In the genomic region with DNA sequence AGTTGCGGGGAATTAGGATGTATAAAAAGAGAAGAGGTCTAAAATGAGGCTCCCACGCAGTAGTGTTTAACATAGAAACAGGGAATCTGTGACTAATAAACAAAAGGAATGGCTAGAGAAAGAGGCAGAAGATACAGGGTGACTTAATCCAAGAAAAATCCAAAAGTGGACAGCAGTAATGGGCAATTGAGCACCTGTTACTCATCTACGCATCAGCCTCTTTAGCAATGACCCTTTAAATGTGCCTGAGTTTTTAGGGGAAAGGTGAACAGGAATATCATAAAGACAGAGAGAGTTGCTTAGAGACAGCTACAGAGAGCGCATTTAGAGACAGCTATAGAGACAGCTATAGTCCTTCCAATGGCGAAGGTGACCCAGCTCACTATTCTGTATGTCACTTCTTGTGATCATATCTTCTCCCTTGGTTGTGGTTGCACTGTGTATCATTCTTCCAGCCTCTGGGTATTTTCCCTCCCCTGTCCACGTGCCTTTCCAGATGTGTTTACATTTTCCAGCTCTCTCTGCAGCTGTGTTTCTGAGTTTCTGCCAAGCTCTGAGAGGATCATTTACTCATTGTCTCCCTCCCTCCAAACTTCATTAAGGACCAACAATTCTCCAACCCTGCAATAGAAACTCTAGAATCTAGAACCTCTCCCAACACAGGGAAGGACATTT, we compare ENCODE assay signal across 15 cellular contexts.
DNase-seq lines count a peak whose midpoint lies in the region; TF ChIP-seq lines count a peak whose summit lies in the region.
"Had no signal": no experiment of that assay in that cellular context is flagged by ENCODE, and none has a peak within 500 bp of the region (broad histone marks: within the 10 kb centered on the region; RNA-seq: fewer than 3 reads in every experiment).

No MANE protein-coding gene starts in this region.

- in situ Hi-C loops in GM23248 (cut with MboI), result no loop called here

- H3K4me3 Mint-ChIP-seq in activated naive CD4-positive, alpha-beta T cell treated with anti-CD3 and anti-CD28 coated beads, Interleukin-2, amount 10 ng/mL, durations not matched to agents 7 days and 5 days, result no peak overlapping the region
- H3K4me3 Mint-ChIP-seq: activated naive CD8-positive, alpha-beta T cell treated with anti-CD3 and anti-CD28 coated beads, Interleukin-2, amount 10 ng/mL, durations not matched to agents 7 days and 5 days; stimulated activated naive CD8-positive, alpha-beta T cell treated with anti-CD3 and anti-CD28 coated beads, Interleukin-15, Interleukin-2, amounts not matched to agents 100 ng/mL and 50 ng/mL, for 24 hours had no signal

- DNase-seq in GM23248 (peak; percentile 60), ascending aorta (ENCODE audit: low spot score in 2 of 2) (no peak), hepatic stellate cell (ENCODE audit: low spot score) (peak; percentile 34), C1 segment of cervical spinal cord (lab: John Stamatoyannopoulos, UW) (no peak), lower leg skin (ENCODE audit: low spot score in 2 of 2) (no peak)
- DNase-seq in activated naive CD4-positive, alpha-beta T cell treated with anti-CD3 and anti-CD28 coated beads, Interleukin-2, amount 10 ng/mL, durations not matched to agents 7 days and 5 days, result no peak
- DNase-seq: activated CD8-positive, alpha-beta memory T cell treated with anti-CD3 and anti-CD28 coated beads, Interleukin-2, amount 50 U/mL, for 4 hours; activated naive CD8-positive, alpha-beta T cell treated with anti-CD3 and anti-CD28 coated beads, Interleukin-2, amount 10 ng/mL, durations not matched to agents 7 days and 5 days; COR-L47; foreskin keratinocyte; NCI-H1048; NCI-H446; right lobe of liver had no signal

- H3K4me3 ChIP-seq in GM23248 (no peak overlapping the region), ascending aorta (no peak overlapping the region), stomach smooth muscle (ENCODE audit: low read length in 2 of 2) (no peak overlapping the region), lower leg skin (ENCODE audit: low read depth, poor library complexity, severe bottlenecking) (no peak overlapping the region)
- H3K4me3 ChIP-seq: right lobe of liver had no signal

- no peak for TF ChIP-seq POLR2A in lower leg skin (IDR thresholded peaks at IDR 0.05)

- H3K4me2 ChIP-seq in GM23248 (ENCODE audit: unreplicated experiment), result no peak overlapping the region

- 0 out of 2 replicates have a peak, but pooled peaks cover 4% of the 10 kb centered on the region for H3F3A ChIP-seq in GM23248 (ENCODE audit: insufficient read depth)

- H3K9ac ChIP-seq in GM23248 (no peak overlapping the region), stomach smooth muscle (ENCODE audit: low read length in 2 of 2) (no peak overlapping the region)

- H3K4me1 ChIP-seq in GM23248 (ENCODE audit: insufficient read depth), result peaks cover 21% of the 10 kb centered on the region; the same call in 1 of the 2 replicates
- peaks cover 0 to 34% of the 10 kb centered on the region in 2 donors for H3K4me1 ChIP-seq in ascending aorta
- H3K4me1 ChIP-seq in stomach smooth muscle (ENCODE audit: control insufficient read depth, insufficient read depth, low read length), result peaks cover 19% of the 10 kb centered on the region
- H3K4me1 ChIP-seq: foreskin keratinocyte, right lobe of liver had no signal

- no peak overlapping the region for H2AFZ ChIP-seq in GM23248

- H3K79me2 ChIP-seq in GM23248 (ENCODE audit: insufficient read depth), result no peaks in the 10 kb centered on the region

- H3K27ac ChIP-seq in GM23248 (no peak overlapping the region), ascending aorta (peak overlapping the region; percentile 81 to 91), stomach smooth muscle (ENCODE audit: low read length) (peak overlapping the region; percentile 56)
- H3K27ac ChIP-seq: foreskin keratinocyte, right lobe of liver had no signal

- H3K36me3 ChIP-seq in GM23248 (ENCODE audit: low read depth) (no peaks in the 10 kb centered on the region), ascending aorta (peaks cover 0 to 31% of the 10 kb centered on the region in 2 donors), stomach smooth muscle (ENCODE audit: control insufficient read depth in 2 of 2, insufficient read depth in 2 of 2, low read length in 2 of 2) (peaks cover 8 to 10% of the 10 kb centered on the region in 2 donors)
- H3K36me3 ChIP-seq: right lobe of liver had no signal

- intact Hi-C loops in ascending aorta (cut with DNase I), result loop anchor here (5.0 kb wide), 1 partner anchor 100 kb away; no protein-coding TSS in a partner anchor
- intact Hi-C loops in lower leg skin (cut with DNase I; ENCODE audit: low total_unique reads), result no loop called here

- no peaks in the 10 kb centered on the region for H3K36me3 Mint-ChIP-seq in activated naive CD4-positive, alpha-beta T cell treated with anti-CD3 and anti-CD28 coated beads, Interleukin-2, amount 10 ng/mL, durations not matched to agents 7 days and 5 days
- H3K36me3 Mint-ChIP-seq: activated naive CD8-positive, alpha-beta T cell treated with anti-CD3 and anti-CD28 coated beads, Interleukin-2, amount 10 ng/mL, durations not matched to agents 7 days and 5 days had no signal

- H3K9me3 Mint-ChIP-seq in activated naive CD4-positive, alpha-beta T cell treated with anti-CD3 and anti-CD28 coated beads, Interleukin-2, amount 10 ng/mL, durations not matched to agents 7 days and 5 days, result peaks cover 17% of the 10 kb centered on the region
- H3K9me3 Mint-ChIP-seq: activated naive CD8-positive, alpha-beta T cell treated with anti-CD3 and anti-CD28 coated beads, Interleukin-2, amount 10 ng/mL, durations not matched to agents 7 days and 5 days had no signal

- WGBS in GM23248 (ENCODE audit: low coverage in 1 of 2, low lambda C conversion rate in 2 of 2, missing lambda C conversion rate in 2 of 2), 2 experiments, result 33 to 34% methylated on average over 6 of the region's 6 CpGs
- 69 to 70% methylated on average over 6 of the region's 6 CpGs for WGBS in lower leg skin, 2 donors

- H3K9me2 ChIP-seq in GM23248 (ENCODE audit: insufficient read depth), result no peaks in the 10 kb centered on the region

- CTCF ChIA-PET in activated naive CD4-positive, alpha-beta T cell treated with anti-CD3 and anti-CD28 coated beads, Interleukin-2, amount 10 ng/mL, durations not matched to agents 7 days and 5 days (lab: Charles Lee), result interaction anchor here (1.2 kb wide), 1 partner anchor 17 kb away, joined by 3 read pairs; no protein-coding TSS in a partner anchor

- H3K27me3 Mint-ChIP-seq in activated naive CD4-positive, alpha-beta T cell treated with anti-CD3 and anti-CD28 coated beads, Interleukin-2, amount 10 ng/mL, durations not matched to agents 7 days and 5 days, result no peaks in the 10 kb centered on the region
- H3K27me3 Mint-ChIP-seq: activated naive CD8-positive, alpha-beta T cell treated with anti-CD3 and anti-CD28 coated beads, Interleukin-2, amount 10 ng/mL, durations not matched to agents 7 days and 5 days; stimulated activated naive CD8-positive, alpha-beta T cell treated with anti-CD3 and anti-CD28 coated beads, Interleukin-15, Interleukin-2, amounts not matched to agents 100 ng/mL and 50 ng/mL, for 24 hours had no signal

- H3K27me3 ChIP-seq in GM23248 (replicated peaks; ENCODE audit: insufficient read depth), result no peaks in the 10 kb centered on the region
- H3K27me3 ChIP-seq in ascending aorta, result no peaks in the 10 kb centered on the region
- no peaks in the 10 kb centered on the region for H3K27me3 ChIP-seq in stomach smooth muscle (ENCODE audit: control insufficient read depth in 1 of 2, insufficient read depth in 2 of 2, low read length in 2 of 2)
- H3K27me3 ChIP-seq: foreskin keratinocyte, right lobe of liver had no signal

- no peak overlapping the region for H3K27ac Mint-ChIP-seq in activated naive CD4-positive, alpha-beta T cell treated with anti-CD3 and anti-CD28 coated beads, Interleukin-2, amount 10 ng/mL, durations not matched to agents 7 days and 5 days
- H3K27ac Mint-ChIP-seq: activated naive CD8-positive, alpha-beta T cell treated with anti-CD3 and anti-CD28 coated beads, Interleukin-2, amount 10 ng/mL, durations not matched to agents 7 days and 5 days; stimulated activated naive CD8-positive, alpha-beta T cell treated with anti-CD3 and anti-CD28 coated beads, Interleukin-15, Interleukin-2, amounts not matched to agents 100 ng/mL and 50 ng/mL, for 24 hours had no signal

- TF ChIP-seq CTCF in ascending aorta (IDR thresholded peaks at IDR 0.05), result no peak
- TF ChIP-seq CTCF in lower leg skin (IDR thresholded peaks at IDR 0.05), result no peak

- H3K4me1 Mint-ChIP-seq in activated naive CD4-positive, alpha-beta T cell treated with anti-CD3 and anti-CD28 coated beads, Interleukin-2, amount 10 ng/mL, durations not matched to agents 7 days and 5 days, result no peaks in the 10 kb centered on the region
- H3K4me1 Mint-ChIP-seq: activated naive CD8-positive, alpha-beta T cell treated with anti-CD3 and anti-CD28 coated beads, Interleukin-2, amount 10 ng/mL, durations not matched to agents 7 days and 5 days had no signal

- no peaks in the 10 kb centered on the region for H3K9me3 ChIP-seq in GM23248 (ENCODE audit: low read depth)
- H3K9me3 ChIP-seq in ascending aorta, result no peaks in the 10 kb centered on the region
- H3K9me3 ChIP-seq in stomach smooth muscle (ENCODE audit: control insufficient read depth in 2 of 2, low read length in 2 of 2), result no peaks in the 10 kb centered on the region
- H3K9me3 ChIP-seq: right lobe of liver had no signal

- no peaks in the 10 kb centered on the region for H4K20me1 ChIP-seq in GM23248 (ENCODE audit: insufficient read depth)

Comparison
In these comparisons a context has a peak if more than half of its experiments do, and no peak if none do; other contexts are left out.
1. DNase-seq: peak in GM23248 (single experiment) and hepatic stellate cell (single experiment); none in ascending aorta (0 of 2), C1 segment of cervical spinal cord (0 of 14), lower leg skin (0 of 2) and activated naive CD4-positive, alpha-beta T cell treated with anti-CD3 and anti-CD28 coated beads, Interleukin-2, amount 10 ng/mL, durations not matched to agents 7 days and 5 days (single experiment).